13 cellular contexts compared by ENCODE assay signal in the genomic region with DNA sequence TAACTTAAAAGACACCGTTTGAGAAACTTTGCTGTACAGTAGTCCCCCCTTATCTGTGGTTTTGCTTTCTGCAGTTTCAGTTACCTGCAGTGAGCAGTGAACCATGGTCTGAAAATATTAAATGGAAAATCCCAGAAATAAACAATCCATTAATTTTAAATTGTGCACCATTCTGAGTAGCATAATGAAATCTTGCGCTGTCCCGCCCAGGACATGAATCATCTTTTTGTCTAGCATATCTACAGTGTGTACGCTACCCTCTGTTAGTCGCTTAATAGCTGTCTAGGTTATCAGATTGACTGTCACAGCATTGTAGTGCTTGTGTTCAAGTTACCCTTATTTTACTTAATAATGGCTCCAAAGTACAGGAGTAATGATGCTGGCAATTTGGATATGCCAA. TPM values are rescaled to one million over a fixed set of nuclear protein-coding genes. Genes with fewer than 3 reads are reported as not detected.
DNase-seq lines count a peak whose midpoint lies in the region; ATAC-seq and TF ChIP-seq lines count a peak whose summit lies in the region.
"Had no signal": no experiment of that assay in that cellular context is flagged by ENCODE, and none has a peak within 500 bp of the region (broad histone marks: within the 10 kb centered on the region; RNA-seq: fewer than 3 reads in every experiment).

No MANE protein-coding gene starts in this region.

- peaks cover 8 to 92% (median 33%) of the 10 kb centered on the region in 3 donors for H3K36me3 Mint-ChIP-seq in CD8-positive, alpha-beta memory T cell
- H3K36me3 Mint-ChIP-seq in activated naive CD8-positive, alpha-beta T cell treated with anti-CD3 and anti-CD28 coated beads, Interleukin-2, amount 10 ng/mL, durations not matched to agents 7 days and 5 days, result peaks cover 68% of the 10 kb centered on the region
- H3K36me3 Mint-ChIP-seq in naive thymus-derived CD8-positive, alpha-beta T cell, result peaks cover 2 to 76% (median 28%) of the 10 kb centered on the region in 3 donors
- H3K36me3 Mint-ChIP-seq in chondrocyte (ENCODE audit: low read depth) (peaks cover 22% of the 10 kb centered on the region), glutamatergic neuron (ENCODE audit: unreplicated experiment) (no peaks in the 10 kb centered on the region)

- no peaks in the 10 kb centered on the region for H3K9me3 Mint-ChIP-seq in CD8-positive, alpha-beta memory T cell
- H3K9me3 Mint-ChIP-seq in activated naive CD8-positive, alpha-beta T cell treated with anti-CD3 and anti-CD28 coated beads, Interleukin-2, amount 10 ng/mL, durations not matched to agents 7 days and 5 days, result no peaks in the 10 kb centered on the region
- H3K9me3 Mint-ChIP-seq in naive thymus-derived CD8-positive, alpha-beta T cell, result no peaks in the 10 kb centered on the region
- H3K9me3 Mint-ChIP-seq in chondrocyte (ENCODE audit: low read depth) (no peaks in the 10 kb centered on the region), glutamatergic neuron (ENCODE audit: unreplicated experiment) (peaks cover 1% of the 10 kb centered on the region)

- peaks cover 97% of the 10 kb centered on the region for H3K79me2 ChIP-seq in KMS-11 (ENCODE audit: insufficient read depth, low read depth)

- no peaks in the 10 kb centered on the region for H3K27me3 Mint-ChIP-seq in CD8-positive, alpha-beta memory T cell
- H3K27me3 Mint-ChIP-seq in activated naive CD8-positive, alpha-beta T cell treated with anti-CD3 and anti-CD28 coated beads, Interleukin-2, amount 10 ng/mL, durations not matched to agents 7 days and 5 days, result no peaks in the 10 kb centered on the region
- H3K27me3 Mint-ChIP-seq in naive thymus-derived CD8-positive, alpha-beta T cell, result no peaks in the 10 kb centered on the region
- H3K27me3 Mint-ChIP-seq in chondrocyte (ENCODE audit: low read depth) (no peaks in the 10 kb centered on the region), glutamatergic neuron (ENCODE audit: unreplicated experiment) (no peaks in the 10 kb centered on the region)

- TF ChIP-seq CTCF in KMS-11 (conservative IDR thresholded peaks at IDR 0.05; ENCODE audit: low read depth, low read length) (no peak), chondrocyte (IDR thresholded peaks at IDR 0.05) (no peak), glutamatergic neuron (IDR thresholded peaks at IDR 0.05; ENCODE audit: partially characterized antibody, unreplicated experiment) (no peak)

- no peak for ATAC-seq in activated naive CD8-positive, alpha-beta T cell treated with anti-CD3 and anti-CD28 coated beads, Interleukin-2, amount 10 ng/mL, durations not matched to agents 7 days and 5 days (ENCODE audit: low read depth)
- ATAC-seq in naive thymus-derived CD8-positive, alpha-beta T cell, result no peak
- no peak for ATAC-seq in GM19452 (IDR thresholded peaks at IDR 0.05; ENCODE audit: unreplicated experiment)
- ATAC-seq: left cardiac atrium had no signal

- no peaks in the 10 kb centered on the region for H3K27me3 ChIP-seq in CD8-positive, alpha-beta memory T cell (ENCODE audit: insufficient read depth, low read length, poor library complexity, severe bottlenecking)
- no peaks in the 10 kb centered on the region for H3K27me3 ChIP-seq in KMS-11 (ENCODE audit: insufficient read depth, low read depth)

- peaks cover 19% of the 10 kb centered on the region for H4K20me1 ChIP-seq in KMS-11 (ENCODE audit: insufficient read depth)

- no peak overlapping the region for H3K9ac ChIP-seq in KMS-11

- no peaks in the 10 kb centered on the region for H3K9me3 ChIP-seq in CD8-positive, alpha-beta memory T cell (ENCODE audit: low read length)

- peaks cover 28% of the 10 kb centered on the region for H3K36me3 ChIP-seq in CD8-positive, alpha-beta memory T cell (ENCODE audit: insufficient read depth, low read length)
- peaks cover 9% of the 10 kb centered on the region; the same call in 1 of the 2 replicates for H3K36me3 ChIP-seq in KMS-11 (ENCODE audit: insufficient read depth)

- H3K4me2 ChIP-seq in KMS-11, result peak overlapping the region; percentile 69

- peak overlapping the region; percentile 0 for H3K27ac ChIP-seq in CD8-positive, alpha-beta memory T cell (ENCODE audit: low read depth, low read length)
- H3K27ac ChIP-seq in KMS-11, result no peak overlapping the region

- H3K27ac Mint-ChIP-seq in CD8-positive, alpha-beta memory T cell, result peak overlapping the region; percentile 67 to 100 (median 94)
- H3K27ac Mint-ChIP-seq in activated naive CD8-positive, alpha-beta T cell treated with anti-CD3 and anti-CD28 coated beads, Interleukin-2, amount 10 ng/mL, durations not matched to agents 7 days and 5 days, result peak overlapping the region; percentile 50
- H3K27ac Mint-ChIP-seq in naive thymus-derived CD8-positive, alpha-beta T cell, result peak overlapping the region in 9 of 10 donors; percentile 72 to 97 (median 86)
- H3K27ac Mint-ChIP-seq in chondrocyte (ENCODE audit: unreplicated experiment) (no peak overlapping the region), glutamatergic neuron (ENCODE audit: unreplicated experiment) (no peak overlapping the region)

- peaks cover 81 to 90% (median 89%) of the 10 kb centered on the region in 3 donors for H3K4me1 Mint-ChIP-seq in CD8-positive, alpha-beta memory T cell
- peaks cover 75% of the 10 kb centered on the region for H3K4me1 Mint-ChIP-seq in activated naive CD8-positive, alpha-beta T cell treated with anti-CD3 and anti-CD28 coated beads, Interleukin-2, amount 10 ng/mL, durations not matched to agents 7 days and 5 days
- H3K4me1 Mint-ChIP-seq in naive thymus-derived CD8-positive, alpha-beta T cell, result peaks cover 42 to 94% (median 91%) of the 10 kb centered on the region in 4 donors
- H3K4me1 Mint-ChIP-seq in chondrocyte (ENCODE audit: low read depth) (peaks cover 73% of the 10 kb centered on the region), glutamatergic neuron (ENCODE audit: low read depth, unreplicated experiment) (peaks cover 34% of the 10 kb centered on the region)

- POLR2A ChIA-PET in CD8-positive, alpha-beta memory T cell (lab: Charles Lee), result no interaction called here
- POLR2A ChIA-PET in activated naive CD8-positive, alpha-beta T cell treated with anti-CD3 and anti-CD28 coated beads, Interleukin-2, amount 10 ng/mL, durations not matched to agents 7 days and 5 days (lab: Charles Lee), result interaction anchor here (7.3 kb wide), 1 partner anchor 7 kb away, joined by 91 read pairs; no protein-coding TSS in a partner anchor
- POLR2A ChIA-PET in naive thymus-derived CD8-positive, alpha-beta T cell (lab: Charles Lee), result interaction anchor here (0.6 kb wide), 1 partner anchor 15 kb away, joined by 4 read pairs; no protein-coding TSS in a partner anchor

- H3K4me3 ChIP-seq in CD8-positive, alpha-beta memory T cell (ENCODE audit: low read length), result peak overlapping the region; percentile 7
- H3K4me3 ChIP-seq in KMS-11 (IDR thresholded peaks at IDR 0.05; ENCODE audit: insufficient read depth, low read depth, low read length), result no peak overlapping the region

- H3K4me1 ChIP-seq in CD8-positive, alpha-beta memory T cell (ENCODE audit: insufficient read depth, low read length), result peaks cover 71% of the 10 kb centered on the region
- H3K4me1 ChIP-seq in KMS-11 (ENCODE audit: low read depth, poor library complexity, severe bottlenecking), result peaks cover 82% of the 10 kb centered on the region

- CTCF ChIA-PET in CD8-positive, alpha-beta memory T cell (lab: Charles Lee), result interaction anchor here (0.6 kb wide), 1 partner anchor 70 kb away, joined by 3 read pairs; no protein-coding TSS in a partner anchor

- peak overlapping the region; percentile 70 to 97 (median 91) for H3K4me3 Mint-ChIP-seq in CD8-positive, alpha-beta memory T cell
- H3K4me3 Mint-ChIP-seq in activated naive CD8-positive, alpha-beta T cell treated with anti-CD3 and anti-CD28 coated beads, Interleukin-2, amount 10 ng/mL, durations not matched to agents 7 days and 5 days, result peak overlapping the region; percentile 88
- peak overlapping the region; percentile 43 to 95 (median 68) for H3K4me3 Mint-ChIP-seq in naive thymus-derived CD8-positive, alpha-beta T cell
- H3K4me3 Mint-ChIP-seq in chondrocyte (ENCODE audit: unreplicated experiment) (no peak overlapping the region), glutamatergic neuron (ENCODE audit: unreplicated experiment) (no peak overlapping the region)

- peak in 1 of 5 donors; percentile 8 for DNase-seq in CD8-positive, alpha-beta memory T cell
- no peak for DNase-seq in activated naive CD8-positive, alpha-beta T cell treated with anti-CD3 and anti-CD28 coated beads, Interleukin-2, amount 10 ng/mL, durations not matched to agents 7 days and 5 days
- no peak for DNase-seq in naive thymus-derived CD8-positive, alpha-beta T cell
- DNase-seq in chondrocyte (ENCODE audit: low spot score) (no peak), glutamatergic neuron (no peak), middle frontal gyrus (ENCODE audit: extremely low spot score, low spot score) (no peak)
- DNase-seq: left cardiac atrium had no signal

- no peak overlapping the region for H2AFZ ChIP-seq in KMS-11 (ENCODE audit: low read depth)

RNA-seq across cellular contexts. Expression of a gene that starts 6.1 kb away (rescaled TPM):
- 100 to 1,000 TPM; 575 to 600 TPM for total RNA-seq in CD8-positive, alpha-beta memory T cell
- polyA plus RNA-seq in CD8-positive, alpha-beta memory T cell, result 970 TPM
- total RNA-seq in activated naive CD8-positive, alpha-beta T cell treated with anti-CD3 and anti-CD28 coated beads, Interleukin-2, amount 10 ng/mL, durations not matched to agents 7 days and 5 days, result 100 to 1,000 TPM; 707 to 735 TPM
- 100 to 1,000 TPM; 425 to 448 TPM for total RNA-seq in naive thymus-derived CD8-positive, alpha-beta T cell
- 100 to 1,000 TPM; 690 to 865 (median 728) TPM for polyA plus RNA-seq in naive thymus-derived CD8-positive, alpha-beta T cell
- total RNA-seq in chondrocyte, result 292 to 424 TPM (median 417 TPM) in 3 replicates
- 207 TPM for total RNA-seq in glutamatergic neuron (ENCODE audit: unreplicated experiment)

RNA-seq across cellular contexts. Expression of a gene that starts 37.8 kb away (rescaled TPM):
- total RNA-seq in CD8-positive, alpha-beta memory T cell, result under 1 TPM; 0.51 to 0.72 TPM
- polyA plus RNA-seq in CD8-positive, alpha-beta memory T cell, result not detected
- under 1 TPM; 0.71 to 0.72 TPM for total RNA-seq in activated naive CD8-positive, alpha-beta T cell treated with anti-CD3 and anti-CD28 coated beads, Interleukin-2, amount 10 ng/mL, durations not matched to agents 7 days and 5 days
- total RNA-seq in naive thymus-derived CD8-positive, alpha-beta T cell, result 1 to 10 TPM; 1.1 to 1.4 TPM
- polyA plus RNA-seq in naive thymus-derived CD8-positive, alpha-beta T cell, result under 1 TPM; 0.14 to 0.41 (median 0.28) TPM
- total RNA-seq in chondrocyte, result 0.10 to 0.26 TPM (median 0.22 TPM) in 3 replicates
- 1.6 TPM for total RNA-seq in glutamatergic neuron (ENCODE audit: unreplicated experiment)
- total RNA-seq: SK-MEL-5 had no signal

RNA-seq across cellular contexts. Expression of a gene that starts 46.9 kb away (rescaled TPM):
- 10 to 100 TPM; 94.8 to 95.2 TPM for total RNA-seq in CD8-positive, alpha-beta memory T cell
- polyA plus RNA-seq in CD8-positive, alpha-beta memory T cell, result 86.1 TPM
- total RNA-seq in activated naive CD8-positive, alpha-beta T cell treated with anti-CD3 and anti-CD28 coated beads, Interleukin-2, amount 10 ng/mL, durations not matched to agents 7 days and 5 days, result 10 to 100 TPM; 45.2 to 51.7 TPM
- total RNA-seq in naive thymus-derived CD8-positive, alpha-beta T cell, result 10 to 100 TPM; 57.0 to 61.6 TPM
- 10 to 100 TPM; 77.0 to 93.6 (median 89.7) TPM for polyA plus RNA-seq in naive thymus-derived CD8-positive, alpha-beta T cell
- total RNA-seq in chondrocyte, result 39.6 to 42.6 TPM (median 42.4 TPM) in 3 replicates
- 64.6 TPM for total RNA-seq in glutamatergic neuron (ENCODE audit: unreplicated experiment)

RNA-seq across cellular contexts. Expression of a gene that starts 47.3 kb away (rescaled TPM):
- total RNA-seq in CD8-positive, alpha-beta memory T cell, result 10 to 100 TPM; 26.8 to 31.6 TPM
- polyA plus RNA-seq in CD8-positive, alpha-beta memory T cell, result 111 TPM
- total RNA-seq in activated naive CD8-positive, alpha-beta T cell treated with anti-CD3 and anti-CD28 coated beads, Interleukin-2, amount 10 ng/mL, durations not matched to agents 7 days and 5 days, result 10 to 100 TPM; 33.9 to 36.3 TPM
- 10 to 100 TPM; 33.6 to 40.5 TPM for total RNA-seq in naive thymus-derived CD8-positive, alpha-beta T cell
- polyA plus RNA-seq in naive thymus-derived CD8-positive, alpha-beta T cell, result 100 to 1,000 TPM; 108 to 119 (median 109) TPM
- total RNA-seq in chondrocyte, result 28.9 to 49.9 TPM (median 31.3 TPM) in 3 replicates
- 44.2 TPM for total RNA-seq in glutamatergic neuron (ENCODE audit: unreplicated experiment)

RNA-seq across cellular contexts. Expression of a gene that starts 56.3 kb away (rescaled TPM):
- total RNA-seq in CD8-positive, alpha-beta memory T cell, result not detected
- polyA plus RNA-seq in CD8-positive, alpha-beta memory T cell, result 1.1 TPM
- under 1 TPM; 0.14 to 0.19 TPM for total RNA-seq in activated naive CD8-positive, alpha-beta T cell treated with anti-CD3 and anti-CD28 coated beads, Interleukin-2, amount 10 ng/mL, durations not matched to agents 7 days and 5 days
- total RNA-seq in naive thymus-derived CD8-positive, alpha-beta T cell, result not detected
- polyA plus RNA-seq in naive thymus-derived CD8-positive, alpha-beta T cell, result under 1 TPM in 1 of 3 donors, not detected in 2; 0.39 TPM
- total RNA-seq in chondrocyte (not detected in 3 replicates), glutamatergic neuron (ENCODE audit: unreplicated experiment) (not detected)
- total RNA-seq: epithelial cell of proximal tubule, H4, renal cortical epithelial cell, SK-MEL-5 had no signal

Comparison
In these comparisons a context has a peak if more than half of its experiments do, and no peak if none do; other contexts are left out.
1. H3K27ac Mint-ChIP-seq: peak in CD8-positive, alpha-beta memory T cell (8 of 8), activated naive CD8-positive, alpha-beta T cell treated with anti-CD3 and anti-CD28 coated beads, Interleukin-2, amount 10 ng/mL, durations not matched to agents 7 days and 5 days (single experiment) and naive thymus-derived CD8-positive, alpha-beta T cell (9 of 10); none in chondrocyte (single experiment) and glutamatergic neuron (single experiment).
2. H3K4me3 Mint-ChIP-seq: peak in CD8-positive, alpha-beta memory T cell (7 of 7), activated naive CD8-positive, alpha-beta T cell treated with anti-CD3 and anti-CD28 coated beads, Interleukin-2, amount 10 ng/mL, durations not matched to agents 7 days and 5 days (single experiment) and naive thymus-derived CD8-positive, alpha-beta T cell (10 of 10); none in chondrocyte (single experiment) and glutamatergic neuron (single experiment).